ENCODE assay signal across 18 cellular contexts in genomic region chr12:95066091-95066855, GRCh38.
"Had no signal": no experiment of that assay in that cellular context is flagged by ENCODE, and none has a peak within 500 bp of the region (broad histone marks: within the 10 kb centered on the region; RNA-seq: fewer than 3 reads in every experiment).

No MANE protein-coding gene starts in this region.

- H3K9me3 ChIP-seq: colonic mucosa, left lung, tibial artery had no signal

- H3K27ac ChIP-seq: colonic mucosa, foreskin keratinocyte, left lung, neural progenitor cell, tibial artery had no signal

- H3K27me3 ChIP-seq: colonic mucosa, foreskin keratinocyte, left lung, neural progenitor cell, tibial artery had no signal

- ATAC-seq: activated CD8-positive, alpha-beta T cell treated with anti-CD3 and anti-CD28 coated beads, Interleukin-2, amount 10 ng/mL, durations not matched to agents 7 days and 5 days; activated T-helper 17 cell treated with anti-CD3 and anti-CD28 coated beads, Interleukin-2, amount 50 U/mL, for 72 hours; foreskin keratinocyte; left lung; naive thymus-derived CD8-positive, alpha-beta T cell had no signal

- H3K9me3 Mint-ChIP-seq: activated T-helper 17 cell treated with anti-CD3 and anti-CD28 coated beads, Interleukin-2, amount 50 U/mL, for 72 hours; naive thymus-derived CD8-positive, alpha-beta T cell; neural progenitor cell had no signal

- H3K4me3 Mint-ChIP-seq: activated CD8-positive, alpha-beta T cell treated with anti-CD3 and anti-CD28 coated beads, Interleukin-2, amount 10 ng/mL, durations not matched to agents 7 days and 5 days; activated naive CD8-positive, alpha-beta T cell; activated T-helper 17 cell treated with anti-CD3 and anti-CD28 coated beads, Interleukin-2, amount 50 U/mL, for 72 hours; naive thymus-derived CD8-positive, alpha-beta T cell; neural progenitor cell had no signal

- H3K4me1 ChIP-seq: colonic mucosa, foreskin keratinocyte, neural progenitor cell had no signal

- H2AFZ ChIP-seq: neural progenitor cell had no signal

- DNase-seq: activated CD4-positive, alpha-beta T cell treated with anti-CD3 and anti-CD28 coated beads for 1 hour; activated CD4-positive, alpha-beta T cell treated with anti-CD3 and anti-CD28 coated beads, Interleukin-2, amount 50 U/mL, for 1 hour; activated CD8-positive, alpha-beta T cell treated with anti-CD3 and anti-CD28 coated beads, Interleukin-2, amount 10 ng/mL, durations not matched to agents 7 days and 5 days; colonic mucosa; erythroblast; kidney glomerular epithelial cell; left lung; naive thymus-derived CD8-positive, alpha-beta T cell; stimulated activated CD4-positive, alpha-beta T cell treated with anti-CD3 and anti-CD28 coated beads, Interleukin-4, amount 100 ng/mL, for 24 hours; stimulated activated naive CD4-positive, alpha-beta T cell treated with Interleukin-2 at 50 U/mL for 16 hours; T-helper 9 cell; tibial artery had no signal

- H3K9ac ChIP-seq: neural progenitor cell had no signal

- H3K27me3 Mint-ChIP-seq: activated naive CD8-positive, alpha-beta T cell; activated T-helper 17 cell treated with anti-CD3 and anti-CD28 coated beads, Interleukin-2, amount 50 U/mL, for 72 hours; naive thymus-derived CD8-positive, alpha-beta T cell; progenitor cell of endocrine pancreas had no signal

- H3K27ac Mint-ChIP-seq: activated CD8-positive, alpha-beta T cell treated with anti-CD3 and anti-CD28 coated beads, Interleukin-2, amount 10 ng/mL, durations not matched to agents 7 days and 5 days; activated naive CD8-positive, alpha-beta T cell; activated T-helper 17 cell treated with anti-CD3 and anti-CD28 coated beads, Interleukin-2, amount 50 U/mL, for 72 hours; naive thymus-derived CD8-positive, alpha-beta T cell; neural progenitor cell; progenitor cell of endocrine pancreas had no signal

- H3K4me3 ChIP-seq: colonic mucosa, left lung, lung, neural progenitor cell, tibial artery had no signal

- H3K4me2 ChIP-seq: neural progenitor cell had no signal
